29 cellular contexts compared by ENCODE assay signal in the genomic region with DNA sequence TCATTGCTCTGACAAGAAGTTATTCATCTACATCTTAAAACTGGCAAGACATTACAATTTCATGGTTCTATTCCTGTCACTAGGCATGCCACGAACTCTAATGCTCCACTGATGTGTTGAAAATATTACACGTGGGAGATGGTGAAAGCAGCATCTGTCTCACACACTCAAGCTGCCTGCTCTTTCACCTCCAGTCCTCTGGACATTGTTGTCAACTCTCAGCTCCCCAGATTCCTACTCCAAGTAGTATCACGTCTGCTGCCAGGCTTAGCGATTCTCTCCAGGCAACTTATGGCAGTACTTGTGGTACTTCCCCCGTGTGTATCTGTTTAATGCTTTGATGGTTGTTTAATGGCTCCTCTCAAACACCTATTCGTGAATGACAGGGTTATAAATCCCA.
DNase-seq lines count a peak whose midpoint lies in the region; ATAC-seq, FAIRE-seq and TF ChIP-seq lines count a peak whose summit lies in the region.
"Had no signal": no experiment of that assay in that cellular context is flagged by ENCODE, and none has a peak within 500 bp of the region (broad histone marks: within the 10 kb centered on the region; RNA-seq: fewer than 3 reads in every experiment).

No MANE protein-coding gene starts in this region.

- no peak for TF ChIP-seq POLR2A in IMR-90 (IDR thresholded peaks at IDR 0.05; ENCODE audit: low read depth, low read length)

- POLR2A ChIA-PET in IMR-90 (lab: Charles Lee; ENCODE audit: unreplicated experiment) = interaction anchor here (0.6 kb wide), 1 partner anchor 19 kb away, joined by 4 read pairs; no protein-coding TSS in a partner anchor

- H3K56ac ChIP-seq in IMR-90 (ENCODE audit: extremely low read depth, insufficient read depth, low read length) (no peak overlapping the region), mesendoderm (ENCODE audit: low read length) (no peak overlapping the region)

- no peak overlapping the region for H2BK20ac ChIP-seq in IMR-90 (ENCODE audit: low read depth, low read length)

- BruUV-seq in IMR-90 (replicated peaks; lab: Mats Ljungman, UMichigan) = no TSS peak

- CTCF ChIA-PET in IMR-90 (lab: Yijun Ruan, JAX) = interaction anchor here (0.7 to 2.1 kb wide), 2 partner anchors 16 to 158 kb away, joined by 4 to 5 read pairs; no protein-coding TSS in a partner anchor

- no peak overlapping the region for H4K5ac ChIP-seq in IMR-90 (ENCODE audit: low read depth, low read length)
- H4K5ac ChIP-seq in mesendoderm (ENCODE audit: low read length) = no peak overlapping the region

- H3K4me1 ChIP-seq in IMR-90 (ENCODE audit: control insufficient read depth, insufficient read depth, low read length) (no peaks in the 10 kb centered on the region), mesendoderm (ENCODE audit: control insufficient read depth, low read depth, low read length) (no peaks in the 10 kb centered on the region)
- H3K4me1 ChIP-seq: heart right ventricle, testis had no signal

- DNase-seq in D721Med (ENCODE audit: insufficient read length, low spot score) (no peak), IMR-90 (no peak), bronchial epithelial cell (ENCODE audit: low read depth) (no peak), mesendoderm (peak; percentile 5), nephron progenitor cell (no peak)
- no peak for DNase-seq in activated CD4-positive, alpha-beta T cell treated with anti-CD3 and anti-CD28 coated beads for 4 hours
- DNase-seq: activated CD4-positive, alpha-beta T cell treated with anti-CD3 and anti-CD28 coated beads for 48 hours; activated CD8-positive, alpha-beta memory T cell treated with anti-CD3 and anti-CD28 coated beads for 24 hours; activated effector memory CD4-positive, alpha-beta T cell treated with anti-CD3 and anti-CD28 coated beads, Interleukin-2, amount 50 U/mL, for 16 hours; activated naive CD8-positive, alpha-beta T cell treated with anti-CD3 and anti-CD28 coated beads, Interleukin-2, amount 10 ng/mL, durations not matched to agents 7 days and 5 days; Calu3; dermis blood vessel endothelial cell; GOT3; heart right ventricle; mammary epithelial cell; NCI-H1092; NCI-H187 treated with DMSO at 0.1 percent for 48 hours; NCI-H2227 treated with DMSO at 0.1 percent for 48 hours; NCI-H774; OCI-M1; stimulated activated naive CD4-positive, alpha-beta T cell treated with Interleukin-2 at 50 U/mL for 16 hours; T-helper 2 cell; testis had no signal

- H3K27me3 ChIP-seq in IMR-90 (ENCODE audit: control insufficient read depth, insufficient read depth, low read length) (no peaks in the 10 kb centered on the region), bronchial epithelial cell (ENCODE audit: control insufficient read depth, insufficient read depth, low read length) (no peaks in the 10 kb centered on the region), mesendoderm (ENCODE audit: insufficient read depth, low read length, poor library complexity) (no peaks in the 10 kb centered on the region)
- H3K27me3 ChIP-seq: heart right ventricle, testis had no signal

- intact Hi-C loops in IMR-90 (cut with micrococcal nuclease) = no loop called here

- H4K8ac ChIP-seq in IMR-90 (ENCODE audit: low read depth in 2 of 2, low read length in 2 of 2) (no peak overlapping the region), mesendoderm (ENCODE audit: low read depth, low read length) (no peak overlapping the region)

- no peaks in the 10 kb centered on the region for H3K9me3 ChIP-seq in IMR-90 (ENCODE audit: control insufficient read depth, insufficient read depth, low read length)
- H3K9me3 ChIP-seq: heart right ventricle, testis had no signal

- no peaks in the 10 kb centered on the region for H3K79me2 ChIP-seq in mesendoderm (ENCODE audit: control insufficient read depth, insufficient read depth, low read length)

- H3K36me3 Mint-ChIP-seq in nephron progenitor cell (ENCODE audit: low read depth) = no peaks in the 10 kb centered on the region
- H3K36me3 Mint-ChIP-seq: activated naive CD8-positive, alpha-beta T cell treated with anti-CD3 and anti-CD28 coated beads, Interleukin-2, amount 10 ng/mL, durations not matched to agents 7 days and 5 days had no signal

- no peaks in the 10 kb centered on the region for H3K79me1 ChIP-seq in IMR-90 (ENCODE audit: low read depth in 1 of 2, low read length in 2 of 2)
- no peaks in the 10 kb centered on the region for H3K79me1 ChIP-seq in mesendoderm (ENCODE audit: low read length)

- H3K36me3 ChIP-seq in IMR-90 (ENCODE audit: control insufficient read depth, insufficient read depth, low read length) (no peaks in the 10 kb centered on the region), bronchial epithelial cell (ENCODE audit: control insufficient read depth, insufficient read depth, low read length) (no peaks in the 10 kb centered on the region), mesendoderm (ENCODE audit: control insufficient read depth, insufficient read depth, low read length) (no peaks in the 10 kb centered on the region)
- H3K36me3 ChIP-seq: heart right ventricle had no signal

- no peak overlapping the region for H2BK5ac ChIP-seq in IMR-90 (ENCODE audit: low read depth, low read length, poor library complexity, severe bottlenecking)
- H2BK5ac ChIP-seq in mesendoderm (ENCODE audit: low read length) = no peak overlapping the region

- no peak overlapping the region for H3K27ac Mint-ChIP-seq in nephron progenitor cell
- H3K27ac Mint-ChIP-seq: activated naive CD8-positive, alpha-beta T cell treated with anti-CD3 and anti-CD28 coated beads, Interleukin-2, amount 10 ng/mL, durations not matched to agents 7 days and 5 days; progenitor cell of endocrine pancreas had no signal

- H3K4me3 Mint-ChIP-seq in nephron progenitor cell = no peak overlapping the region
- H3K4me3 Mint-ChIP-seq: activated naive CD8-positive, alpha-beta T cell treated with anti-CD3 and anti-CD28 coated beads, Interleukin-2, amount 10 ng/mL, durations not matched to agents 7 days and 5 days; central memory CD8-positive, alpha-beta T cell had no signal

- H3K4me1 Mint-ChIP-seq in nephron progenitor cell = peaks cover 8% of the 10 kb centered on the region
- H3K4me1 Mint-ChIP-seq: activated naive CD8-positive, alpha-beta T cell treated with anti-CD3 and anti-CD28 coated beads, Interleukin-2, amount 10 ng/mL, durations not matched to agents 7 days and 5 days; central memory CD8-positive, alpha-beta T cell had no signal

- H3K4me2 ChIP-seq in IMR-90 (ENCODE audit: low read depth, low read length) (no peak overlapping the region), mesendoderm (ENCODE audit: low read length) (no peak overlapping the region)

- no peaks in the 10 kb centered on the region for H4K20me1 ChIP-seq in IMR-90 (ENCODE audit: insufficient read depth, low read length)

- H3K27me3 Mint-ChIP-seq in nephron progenitor cell (ENCODE audit: low read depth, poor library complexity) = peaks cover 6% of the 10 kb centered on the region
- H3K27me3 Mint-ChIP-seq: progenitor cell of endocrine pancreas had no signal

- no peak overlapping the region for H2BK120ac ChIP-seq in IMR-90 (ENCODE audit: low read depth, low read length)
- no peak overlapping the region for H2BK120ac ChIP-seq in mesendoderm (ENCODE audit: low read depth, low read length)

- H3K9me3 Mint-ChIP-seq in nephron progenitor cell = no peaks in the 10 kb centered on the region
- H3K9me3 Mint-ChIP-seq: activated naive CD8-positive, alpha-beta T cell treated with anti-CD3 and anti-CD28 coated beads, Interleukin-2, amount 10 ng/mL, durations not matched to agents 7 days and 5 days; central memory CD8-positive, alpha-beta T cell had no signal

- no peak overlapping the region for H3K18ac ChIP-seq in IMR-90 (ENCODE audit: low read depth, low read length)
- H3K18ac ChIP-seq in mesendoderm (ENCODE audit: low read length) = no peak overlapping the region

- H2AK5ac ChIP-seq in IMR-90 (ENCODE audit: low read depth, low read length) (no peak overlapping the region), mesendoderm (ENCODE audit: low read length) (no peak overlapping the region)

- dilution Hi-C loops in IMR-90 (cut with HindIII; ENCODE audit: low sequenced_read_pairs, unreplicated experiment) = no loop called here

- no peak overlapping the region for H3K14ac ChIP-seq in IMR-90 (replicated peaks; ENCODE audit: low read depth, low read length)

- H3K4me3 ChIP-seq in IMR-90 (ENCODE audit: insufficient read depth, low read depth, low read length) = no peak overlapping the region
- H3K4me3 ChIP-seq in bronchial epithelial cell (ENCODE audit: low read depth, low read length) = no peak overlapping the region
- H3K4me3 ChIP-seq in mesendoderm (ENCODE audit: low read length) = no peak overlapping the region
- H3K4me3 ChIP-seq: heart right ventricle, testis had no signal

- ATAC-seq in IMR-90 (ENCODE audit: low read depth) (no peak), HG03442 (IDR thresholded peaks at IDR 0.05; ENCODE audit: unreplicated experiment) (no peak), HG03159 (IDR thresholded peaks at IDR 0.05; ENCODE audit: unreplicated experiment) (no peak)

- no peaks in the 10 kb centered on the region for H3K9me1 ChIP-seq in IMR-90 (ENCODE audit: insufficient read depth, low read length)

- in situ Hi-C loops in IMR-90 (cut with MboI; ENCODE audit: low sequenced_read_pairs) = no loop called here

- no peak overlapping the region for H3K27ac ChIP-seq in IMR-90 (ENCODE audit: insufficient read depth, low read length)
- no peak overlapping the region for H3K27ac ChIP-seq in mesendoderm (ENCODE audit: low read depth, low read length)
- H3K27ac ChIP-seq: C4-2B, heart right ventricle, testis had no signal

- no CpG with 5 or more reads among the region's 6 CpGs for WGBS in IMR-90 (ENCODE audit: extremely low coverage in 2 of 2, insufficient read length in 1 of 2), 2 experiments
- WGBS in mesendoderm (ENCODE audit: extremely low coverage, insufficient coverage, low lambda C conversion rate) = no CpG with 5 or more reads among the region's 6 CpGs

- no peak overlapping the region for H2AK9ac ChIP-seq in IMR-90 (replicated peaks; ENCODE audit: low read depth, low read length, poor library complexity)

- TF ChIP-seq CTCF in D721Med (IDR thresholded peaks at IDR 0.05; ENCODE audit: insufficient read depth, missing control alignments) (no peak), IMR-90 (conservative IDR thresholded peaks at IDR 0.05; ENCODE audit: low read depth, low read length) (no peak), bronchial epithelial cell (IDR thresholded peaks at IDR 0.05; ENCODE audit: insufficient read depth, low read length, severe bottlenecking) (no peak), nephron progenitor cell (IDR thresholded peaks at IDR 0.05) (no peak)

- no peak overlapping the region for H3K4ac ChIP-seq in IMR-90 (ENCODE audit: low read depth, low read length)
- no peak overlapping the region for H3K4ac ChIP-seq in mesendoderm (ENCODE audit: low read depth, low read length)

- H4K91ac ChIP-seq in IMR-90 (ENCODE audit: insufficient read depth, low read depth, low read length) = no peak overlapping the region

- no peak overlapping the region; the same call in 1 of the 2 replicates for H3K23ac ChIP-seq in IMR-90 (ENCODE audit: low read depth, low read length)
- no peak overlapping the region for H3K23ac ChIP-seq in mesendoderm (ENCODE audit: low read length)

- FAIRE-seq in D721Med (lab: Jason Lieb, UNC) = peak; percentile 41
- peak; percentile 70 for FAIRE-seq in bronchial epithelial cell (lab: Jason Lieb, UNC)
- FAIRE-seq: astrocyte had no signal

- peak overlapping the region; percentile 52 for H2AFZ ChIP-seq in IMR-90 (replicated peaks; ENCODE audit: low read length, poor library complexity)

- H2BK15ac ChIP-seq in IMR-90 (ENCODE audit: low read depth, low read length) (no peak overlapping the region), mesendoderm (replicated peaks; ENCODE audit: low read depth) (no peak overlapping the region)

- no peak overlapping the region for H3K9ac ChIP-seq in IMR-90 (ENCODE audit: low read depth, low read length)
- H3K9ac ChIP-seq in mesendoderm (ENCODE audit: low read length) = no peak overlapping the region

- no peak for TF ChIP-seq RAD21 in IMR-90 (IDR thresholded peaks at IDR 0.05; ENCODE audit: low read length)
